21 cellular contexts compared by ENCODE assay signal in the genomic region with DNA sequence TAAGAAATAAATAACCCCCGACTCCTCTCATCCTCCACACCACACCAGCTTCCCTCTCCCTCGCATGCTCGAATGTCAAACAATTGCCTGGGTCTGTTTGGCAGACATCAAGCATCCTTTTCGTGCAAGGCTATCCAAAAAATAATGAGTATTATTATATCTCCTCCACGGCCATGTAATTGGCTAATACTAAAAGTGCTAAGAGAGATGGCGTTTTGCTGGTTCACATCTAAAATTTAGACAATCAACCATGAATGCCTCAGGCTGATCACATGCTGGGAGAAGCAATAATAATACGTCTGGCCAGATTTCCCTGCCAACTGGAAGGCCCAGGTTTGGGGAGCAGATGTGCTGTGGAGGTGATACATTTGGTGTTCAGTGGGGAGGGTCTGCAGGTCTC.
"Had no signal": no experiment of that assay in that cellular context is flagged by ENCODE, and none has a peak within 500 bp of the region (broad histone marks: within the 10 kb centered on the region; RNA-seq: fewer than 3 reads in every experiment).

No MANE protein-coding gene starts in this region.

- H3K27me3 ChIP-seq: cardiac muscle cell, hepatocyte, pancreas, right lobe of liver, upper lobe of right lung had no signal

- H3K27ac Mint-ChIP-seq: activated B cell treated with CpG ODN at 0.5 μM for 24 hours; activated CD4-positive, alpha-beta memory T cell treated with anti-CD3 and anti-CD28 coated beads for 36 hours; activated CD8-positive, alpha-beta memory T cell treated with anti-CD3 and anti-CD28 coated beads, Interleukin-2, amount 10 ng/mL, durations not matched to agents 7 days and 5 days; activated naive CD8-positive, alpha-beta T cell treated with anti-CD3 and anti-CD28 coated beads for 36 hours; activated T-helper 17 cell treated with anti-CD3 and anti-CD28 coated beads, Interleukin-2, amount 50 U/mL, for 72 hours; dendritic cell treated with granulocyte-macrophage colony-stimulating factor and Interleukin-4, amounts not matched to agents 40 ng/mL and 50 ng/mL, for 4 days had no signal

- FAIRE-seq: islet of Langerhans, pancreas had no signal

- H3K36me3 Mint-ChIP-seq: activated CD4-positive, alpha-beta memory T cell treated with anti-CD3 and anti-CD28 coated beads for 36 hours; activated CD8-positive, alpha-beta memory T cell treated with anti-CD3 and anti-CD28 coated beads, Interleukin-2, amount 10 ng/mL, durations not matched to agents 7 days and 5 days; activated naive CD8-positive, alpha-beta T cell treated with anti-CD3 and anti-CD28 coated beads for 36 hours had no signal

- H3K4me3 Mint-ChIP-seq: activated B cell treated with CpG ODN at 0.5 μM for 24 hours; activated CD4-positive, alpha-beta memory T cell treated with anti-CD3 and anti-CD28 coated beads for 36 hours; activated CD8-positive, alpha-beta memory T cell treated with anti-CD3 and anti-CD28 coated beads, Interleukin-2, amount 10 ng/mL, durations not matched to agents 7 days and 5 days; activated naive CD8-positive, alpha-beta T cell treated with anti-CD3 and anti-CD28 coated beads for 36 hours; activated T-helper 17 cell treated with anti-CD3 and anti-CD28 coated beads, Interleukin-2, amount 50 U/mL, for 72 hours; dendritic cell treated with granulocyte-macrophage colony-stimulating factor and Interleukin-4, amounts not matched to agents 40 ng/mL and 50 ng/mL, for 4 days; naive thymus-derived CD4-positive, alpha-beta T cell had no signal

- H3K4me1 ChIP-seq: pancreas had no signal

- DNase-seq: activated B cell treated with CpG ODN at 0.5 μM for 24 hours; activated CD4-positive, alpha-beta memory T cell treated with anti-CD3 and anti-CD28 coated beads for 36 hours; activated CD4-positive, alpha-beta T cell treated with anti-CD3 and anti-CD28 coated beads for 4 hours; activated CD8-positive, alpha-beta memory T cell treated with anti-CD3 and anti-CD28 coated beads, Interleukin-2, amount 10 ng/mL, durations not matched to agents 7 days and 5 days; activated naive CD4-positive, alpha-beta T cell; activated naive CD8-positive, alpha-beta T cell treated with anti-CD3 and anti-CD28 coated beads for 36 hours; amniotic stem cell; effector memory CD4-positive, alpha-beta T cell; left cardiac atrium; mesendoderm; naive thymus-derived CD4-positive, alpha-beta T cell; pancreas; right lobe of liver; stimulated activated CD4-positive, alpha-beta T cell treated with anti-CD3 and anti-CD28 coated beads, Interleukin-4, amount 100 ng/mL, for 1 hour; upper lobe of right lung had no signal

- H3K4me1 Mint-ChIP-seq: activated B cell treated with CpG ODN at 0.5 μM for 24 hours; activated T-helper 17 cell treated with anti-CD3 and anti-CD28 coated beads, Interleukin-2, amount 50 U/mL, for 72 hours had no signal

- H3K27me3 Mint-ChIP-seq: activated B cell treated with CpG ODN at 0.5 μM for 24 hours; activated CD4-positive, alpha-beta memory T cell treated with anti-CD3 and anti-CD28 coated beads for 36 hours; activated CD8-positive, alpha-beta memory T cell treated with anti-CD3 and anti-CD28 coated beads, Interleukin-2, amount 10 ng/mL, durations not matched to agents 7 days and 5 days; activated naive CD8-positive, alpha-beta T cell treated with anti-CD3 and anti-CD28 coated beads for 36 hours; activated T-helper 17 cell treated with anti-CD3 and anti-CD28 coated beads, Interleukin-2, amount 50 U/mL, for 72 hours; dendritic cell treated with granulocyte-macrophage colony-stimulating factor and Interleukin-4, amounts not matched to agents 40 ng/mL and 50 ng/mL, for 4 days had no signal

- H3K36me3 ChIP-seq: cardiac muscle cell, pancreas, right lobe of liver, upper lobe of right lung had no signal

- H3K9me3 ChIP-seq: pancreas, right lobe of liver, upper lobe of right lung had no signal

- H3K9me3 Mint-ChIP-seq: activated B cell treated with CpG ODN at 0.5 μM for 24 hours; activated CD4-positive, alpha-beta memory T cell treated with anti-CD3 and anti-CD28 coated beads for 36 hours; activated naive CD8-positive, alpha-beta T cell treated with anti-CD3 and anti-CD28 coated beads for 36 hours; activated T-helper 17 cell treated with anti-CD3 and anti-CD28 coated beads, Interleukin-2, amount 50 U/mL, for 72 hours; dendritic cell treated with granulocyte-macrophage colony-stimulating factor and Interleukin-4, amounts not matched to agents 40 ng/mL and 50 ng/mL, for 4 days; naive thymus-derived CD4-positive, alpha-beta T cell had no signal

- H3K27ac ChIP-seq: cardiac muscle cell, hepatocyte, pancreas, right lobe of liver, upper lobe of right lung had no signal

- H3K4me3 ChIP-seq: cardiac muscle cell, hepatocyte, pancreas, right lobe of liver, smooth muscle cell, upper lobe of right lung had no signal
